8 cellular contexts compared by ENCODE assay signal in the genomic region with DNA sequence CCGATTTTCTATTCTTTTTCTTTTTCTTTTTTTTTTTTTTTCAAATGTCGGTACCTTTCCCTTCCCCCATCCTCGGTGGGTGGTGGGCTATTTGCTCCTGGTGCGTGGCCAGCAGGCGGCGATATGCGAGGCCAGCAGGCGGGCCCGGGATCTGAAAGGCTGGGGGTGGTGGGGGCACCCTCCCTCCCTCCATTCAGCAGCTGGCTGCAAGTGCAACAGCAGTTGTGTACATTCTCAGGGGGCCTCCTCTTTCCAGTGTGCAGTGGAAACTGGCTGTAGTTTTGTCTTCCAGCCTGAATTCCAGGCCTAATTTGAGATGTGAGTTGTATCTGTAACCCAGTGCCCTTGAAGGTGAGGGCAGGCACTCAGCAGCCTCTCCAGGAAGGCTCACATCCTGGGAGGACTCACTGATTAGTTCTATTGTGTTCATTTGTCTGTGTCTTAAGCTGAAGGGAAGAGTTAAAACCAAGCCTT. TPM values are rescaled to one million over a fixed set of nuclear protein-coding genes. Genes with fewer than 3 reads are reported as not detected.
A peak's percentile ranks its signal among the peaks of the same experiment; 100 is the strongest.
DNase-seq lines count a peak whose midpoint lies in the region; ATAC-seq, FAIRE-seq and TF ChIP-seq lines count a peak whose summit lies in the region.

No MANE protein-coding gene starts in this region.

- H3K4me2 ChIP-seq in HepG2 (ENCODE audit: low read depth, low read length) = no peak overlapping the region

- no peak overlapping the region for H2AFZ ChIP-seq in HepG2 (ENCODE audit: low read length)

- POLR2A ChIA-PET in HepG2 (lab: Yijun Ruan, JAX) = interaction anchor here (0.7 kb wide), 1 partner anchor 316 kb away, joined by 3 read pairs; no protein-coding TSS in a partner anchor

- no peaks in the 10 kb centered on the region for H3K9me3 Mint-ChIP-seq in type B pancreatic cell
- no peaks in the 10 kb centered on the region for H3K9me3 Mint-ChIP-seq in T-helper 2 cell treated with Interferon-gamma antibody and Interleukin-4, amounts not matched to agents 5 μg/mL and 100 μg/mL, for 36 hours

- peaks cover 29% of the 10 kb centered on the region for H3K4me1 Mint-ChIP-seq in type B pancreatic cell (ENCODE audit: unreplicated experiment)
- no peaks in the 10 kb centered on the region for H3K4me1 Mint-ChIP-seq in T-helper 2 cell treated with Interferon-gamma antibody and Interleukin-4, amounts not matched to agents 5 μg/mL and 100 μg/mL, for 36 hours (ENCODE audit: low read depth)

- TF ChIP-seq RAD21 in HepG2 (CRISPR knock-in tag; IDR thresholded peaks at IDR 0.05) = no peak

- ATAC-seq in HepG2 (peak; percentile 21), right lobe of liver (no peak), GM19452 (IDR thresholded peaks at IDR 0.05; ENCODE audit: unreplicated experiment) (no peak), HG03135 (IDR thresholded peaks at IDR 0.05; ENCODE audit: unreplicated experiment) (no peak)

- H4K20me1 ChIP-seq in HepG2 (ENCODE audit: insufficient read depth, low read length) = no peaks in the 10 kb centered on the region; the same call in 1 of the 2 replicates

- intact Hi-C loops in HepG2 (cut with micrococcal nuclease; ENCODE audit: unreplicated experiment) (loop anchor here (1.0 to 5.0 kb wide), 3 partner anchors 149 to 339 kb away; no protein-coding TSS in a partner anchor), right lobe of liver (cut with DNase I) (loop anchor here in 1 of 2 donors (5.0 to 10.0 kb wide), 2 partner anchors 306 to 561 kb away; no protein-coding TSS in a partner anchor)

- H3K4me3 ChIP-seq in HepG2 (replicated peaks in 1 of 3; ENCODE audit: insufficient read depth in 1 of 3, low read depth in 2 of 3, low read length in 3 of 3) (no peak overlapping the region), right lobe of liver (no peak overlapping the region), SK-N-MC (peak overlapping the region; percentile 75)

- TF ChIP-seq EP300 in HepG2 (IDR thresholded peaks at IDR 0.05; ENCODE audit: low read depth in 2 of 2, low read length in 2 of 2) (no peak), HepG2 (CRISPR knock-in tag; IDR thresholded peaks at IDR 0.05; ENCODE audit: borderline replicate concordance) (no peak)

- in situ Hi-C loops in HepG2 (cut with HindIII; ENCODE audit: extremely low pct_ligation_motif_present, low pct_unique_long_range_greater_than_20kb) = loop anchor here (5.0 to 10.0 kb wide), 3 partner anchors 274 to 541 kb away; no protein-coding TSS in a partner anchor

- no peak overlapping the region for H3K27ac ChIP-seq in HepG2 (ENCODE audit: extremely low read length, insufficient read depth, low read length)
- no peak overlapping the region for H3K27ac ChIP-seq in right lobe of liver
- H3K27ac ChIP-seq in SK-N-MC = no peak overlapping the region

- CTCF ChIA-PET in HepG2 (lab: Yijun Ruan, JAX; ENCODE audit: low intra/inter-chr PET ratio, low total read pairs) = interaction anchor here (0.9 kb wide), 1 partner anchor 339 kb away, joined by 3 read pairs; no protein-coding TSS in a partner anchor

- TF ChIP-seq CTCF in HepG2 (CRISPR knock-in tag; IDR thresholded peaks at IDR 0.05) (peak; percentile 72), right lobe of liver (IDR thresholded peaks at IDR 0.05) (peak in 2 of 4 donors; percentile 14 to 19), type B pancreatic cell (conservative IDR thresholded peaks at IDR 0.05) (peak; percentile 89)

- H3K27me3 Mint-ChIP-seq in type B pancreatic cell = peaks cover 7% of the 10 kb centered on the region
- H3K27me3 Mint-ChIP-seq in T-helper 2 cell treated with Interferon-gamma antibody and Interleukin-4, amounts not matched to agents 5 μg/mL and 100 μg/mL, for 36 hours (ENCODE audit: low read depth) = peaks cover 62% of the 10 kb centered on the region

- no peaks in the 10 kb centered on the region for H3K36me3 ChIP-seq in HepG2 (replicated peaks in 1 of 2; ENCODE audit: control insufficient read depth in 1 of 2, insufficient read depth in 2 of 2, low read length in 2 of 2)
- no peaks in the 10 kb centered on the region for H3K36me3 ChIP-seq in right lobe of liver
- H3K36me3 ChIP-seq in SK-N-MC (ENCODE audit: insufficient read depth, low read length) = peaks cover 14% of the 10 kb centered on the region

- no TSS peak for BruUV-seq in HepG2 (replicated peaks; lab: Mats Ljungman, UMichigan)

- FAIRE-seq in HepG2 (lab: Jason Lieb, UNC) = no peak

- peak overlapping the region; percentile 86 for H3K27ac Mint-ChIP-seq in type B pancreatic cell
- H3K27ac Mint-ChIP-seq in T-helper 2 cell treated with Interferon-gamma antibody and Interleukin-4, amounts not matched to agents 5 μg/mL and 100 μg/mL, for 36 hours = no peak overlapping the region

- H3K9me3 ChIP-seq in HepG2 (ENCODE audit: low read length) (no peaks in the 10 kb centered on the region), right lobe of liver (no peaks in the 10 kb centered on the region), SK-N-MC (ENCODE audit: low read depth, low read length) (no peaks in the 10 kb centered on the region)

- WGBS in HepG2 (ENCODE audit: low lambda C conversion rate) = under 1% methylated on average over 9 of the region's 9 CpGs
- 20% methylated on average over 9 of the region's 9 CpGs for WGBS in right lobe of liver (ENCODE audit: insufficient coverage, low coverage, low lambda C conversion rate, missing lambda C conversion rate)

- peak overlapping the region; percentile 92 for H3K4me3 Mint-ChIP-seq in type B pancreatic cell
- H3K4me3 Mint-ChIP-seq in T-helper 2 cell treated with Interferon-gamma antibody and Interleukin-4, amounts not matched to agents 5 μg/mL and 100 μg/mL, for 36 hours = no peak overlapping the region

- H3K36me3 Mint-ChIP-seq in type B pancreatic cell = peaks cover 38% of the 10 kb centered on the region
- H3K36me3 Mint-ChIP-seq in T-helper 2 cell treated with Interferon-gamma antibody and Interleukin-4, amounts not matched to agents 5 μg/mL and 100 μg/mL, for 36 hours (ENCODE audit: low read depth) = no peaks in the 10 kb centered on the region

- H3K27me3 ChIP-seq in HepG2 (ENCODE audit: control insufficient read depth in 1 of 2, insufficient read depth in 2 of 2, low read length in 2 of 2) = peaks cover 23 to 49% of the 10 kb centered on the region in 2 experiments
- peaks cover 0 to 5% of the 10 kb centered on the region in 2 donors for H3K27me3 ChIP-seq in right lobe of liver

- no peak for DNase-seq in HepG2 (ENCODE audit: low spot score)
- DNase-seq in right lobe of liver = no peak
- DNase-seq in SK-N-MC (ENCODE audit: low read depth, low spot score) = no peak
- DNase-seq in islet precursor cell = peak; percentile 85
- peak; percentile 79 for DNase-seq in type B pancreatic cell (ENCODE audit: extremely low spot score, unreplicated experiment)
- DNase-seq in T-helper 2 cell treated with Interferon-gamma antibody and Interleukin-4, amounts not matched to agents 5 μg/mL and 100 μg/mL, for 36 hours (ENCODE audit: low spot score) = no peak

- no peaks in the 10 kb centered on the region for H3K79me2 ChIP-seq in HepG2 (ENCODE audit: insufficient read depth, low read length)

- H3K4me1 ChIP-seq in HepG2 (ENCODE audit: insufficient read depth, low read length) (peaks cover 11% of the 10 kb centered on the region; the same call in 1 of the 2 replicates), right lobe of liver (peaks cover 0 to 31% (median 14%) of the 10 kb centered on the region in 4 donors)

- H3K9ac ChIP-seq in HepG2 (ENCODE audit: insufficient read depth, low read depth, low read length) (no peak overlapping the region), SK-N-MC (ENCODE audit: insufficient read length) (no peak overlapping the region)

- no peak for TF ChIP-seq POLR2A in HepG2 (IDR thresholded peaks at IDR 0.05; ENCODE audit: insufficient read depth in 1 of 2, low read depth in 2 of 2, low read length in 2 of 2)
- no peak for TF ChIP-seq POLR2A in right lobe of liver (IDR thresholded peaks at IDR 0.05)

TF ChIP-seq in HepG2, 621 proteins besides CTCF, POLR2A, EP300 and RAD21 (continues in another document):
- TF ChIP-seq ELF4 (CRISPR knock-in tag; IDR thresholded peaks at IDR 0.05; ENCODE audit: borderline replicate concordance) (no peak), STAT5B (CRISPR knock-in tag; IDR thresholded peaks at IDR 0.05) (no peak), XRCC5 (optimal IDR thresholded peaks at IDR 0.05; ENCODE audit: low read length) (peak; percentile 35), PHB2 (IDR thresholded peaks at IDR 0.05; ENCODE audit: partially characterized antibody) (no peak), TMF1 (CRISPR knock-in tag; IDR thresholded peaks at IDR 0.05; ENCODE audit: low read depth) (no peak), ZFP36L2 (CRISPR knock-in tag; IDR thresholded peaks at IDR 0.05) (no peak)
- TF ChIP-seq, protein P1, sequence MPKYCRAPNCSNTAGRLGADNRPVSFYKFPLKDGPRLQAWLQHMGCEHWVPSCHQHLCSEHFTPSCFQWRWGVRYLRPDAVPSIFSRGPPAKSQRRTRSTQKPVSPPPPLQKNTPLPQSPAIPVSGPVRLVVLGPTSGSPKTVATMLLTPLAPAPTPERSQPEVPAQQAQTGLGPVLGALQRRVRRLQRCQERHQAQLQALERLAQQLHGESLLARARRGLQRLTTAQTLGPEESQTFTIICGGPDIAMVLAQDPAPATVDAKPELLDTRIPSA (CRISPR knock-in tag; IDR thresholded peaks at IDR 0.05; ENCODE audit: borderline replicate concordance) = no peak

RNA-seq across cellular contexts. Expression of a gene that starts 3.1 kb away (rescaled TPM):
- total RNA-seq in HepG2 (2016; rRNA removed; fragmentation: Illumina TruSeq; extraction: Trizol) (not detected in 2 replicates), right lobe of liver (under 1 TPM in 4 of 6 experiments, not detected in 2; 0.07 to 0.35 (median 0.23) TPM), type B pancreatic cell (ENCODE audit: low replicate concordance) (24.6 and 68.3 TPM in 2 replicates)
- total RNA-seq in HepG2 (2016; cell fraction: cytosol; rRNA removed; fragmentation: Illumina TruSeq; extraction: Trizol; ENCODE audit: low read depth) = not detected in 2 replicates
- not detected in 2 replicates for total RNA-seq in HepG2 (2016; cell fraction: insoluble cytoplasmic fraction; rRNA removed; fragmentation: Illumina TruSeq; extraction: Trizol)
- not detected in 2 replicates for total RNA-seq in HepG2 (2016; cell fraction: membrane; rRNA removed; fragmentation: Illumina TruSeq; extraction: Trizol)
- total RNA-seq in HepG2 (2016; cell fraction: nucleus; rRNA removed; fragmentation: Illumina TruSeq; extraction: Trizol) = not detected in 2 replicates
- not detected in 2 replicates for polyA plus RNA-seq in HepG2 (2011; rRNA removed)
- polyA plus RNA-seq in HepG2 (2011; cell fraction: cytosol; rRNA removed) = not detected in 2 replicates
- not detected in 2 replicates for polyA plus RNA-seq in HepG2 (2011; cell fraction: nucleus; rRNA removed)
- polyA plus RNA-seq in HepG2 (2012) = not detected in 2 replicates
- polyA plus RNA-seq in HepG2 (2016; cell fraction: cytosol; fragmentation: Illumina TruSeq; extraction: Trizol; ENCODE audit: low read depth) = not detected in 2 replicates
- not detected in 2 replicates for polyA plus RNA-seq in HepG2 (2016; cell fraction: insoluble cytoplasmic fraction; fragmentation: Illumina TruSeq; extraction: Trizol; ENCODE audit: low read depth)
- not detected in 2 replicates for polyA plus RNA-seq in HepG2 (2016; cell fraction: membrane; fragmentation: Illumina TruSeq; extraction: Trizol; ENCODE audit: low read depth)
- not detected in 2 replicates for polyA plus RNA-seq in HepG2 (2016; cell fraction: nucleus; fragmentation: Illumina TruSeq; extraction: Trizol; ENCODE audit: insufficient read depth, low read depth)
- polyA minus RNA-seq in HepG2 (2011; rRNA and poly(A)+ RNA removed; ENCODE audit: low replicate concordance) = not detected in 2 replicates
- not detected in 2 replicates for polyA minus RNA-seq in HepG2 (2011; cell fraction: cytosol; rRNA and poly(A)+ RNA removed)
- not detected in 2 replicates for polyA minus RNA-seq in HepG2 (2011; cell fraction: nucleus; rRNA and poly(A)+ RNA removed)

Comparison
In these comparisons a context has a peak if more than half of its experiments do, and no peak if none do; other contexts are left out.
1. DNase-seq: peak in islet precursor cell (single experiment) and type B pancreatic cell (single experiment); none in HepG2 (single experiment), right lobe of liver (0 of 3), SK-N-MC (single experiment) and T-helper 2 cell treated with Interferon-gamma antibody and Interleukin-4, amounts not matched to agents 5 μg/mL and 100 μg/mL, for 36 hours (single experiment).
2. RNA of a gene that starts 3.1 kb away (total RNA-seq): 24.6 to 68.3 TPM in type B pancreatic cell; 0.07 to 0.35 TPM in right lobe of liver and not detected in HepG2; every median in the first group is over 10 times any median in the second.